Comparison of ENCODE assay signal across 22 cellular contexts in the genomic region with DNA sequence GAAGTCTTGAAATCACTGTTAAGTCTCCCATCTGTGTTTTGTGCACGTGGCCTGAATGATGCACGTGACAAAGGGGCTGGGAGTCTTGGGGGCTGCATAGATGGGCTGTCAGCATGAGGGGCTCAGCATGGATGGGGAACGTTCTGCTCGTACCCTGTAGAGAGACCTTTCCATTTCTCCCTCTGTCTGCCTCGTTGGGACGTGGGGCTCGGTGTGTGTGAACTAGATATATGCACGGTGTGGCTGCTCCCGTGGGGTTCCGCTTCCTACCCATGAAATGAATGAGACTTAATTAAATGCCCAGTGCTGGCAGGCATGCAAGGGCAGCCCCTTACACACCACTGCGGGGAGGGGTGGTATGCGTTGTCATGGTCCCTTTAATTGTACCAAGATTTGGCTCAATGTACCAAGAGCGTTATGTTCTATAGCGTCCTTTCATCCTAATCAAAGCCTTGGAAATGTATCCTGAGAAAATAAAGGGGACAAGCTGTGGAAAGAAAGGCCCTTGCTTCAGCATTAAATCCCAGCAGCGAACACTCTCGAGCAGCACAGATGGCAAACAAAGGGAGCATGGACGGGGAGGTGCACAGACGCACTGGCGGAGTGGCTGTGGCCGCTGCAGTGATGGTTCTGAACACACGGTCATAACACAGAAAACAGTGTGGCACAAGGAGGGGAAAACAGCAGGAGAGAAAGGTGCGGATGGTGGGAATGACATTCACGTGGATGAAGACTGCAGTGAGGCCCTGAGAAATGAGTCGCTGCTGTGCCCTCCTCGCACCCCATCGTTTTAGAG.
DNase-seq lines count a peak whose midpoint lies in the region; ATAC-seq and TF ChIP-seq lines count a peak whose summit lies in the region.
"Had no signal": no experiment of that assay in that cellular context is flagged by ENCODE, and none has a peak within 500 bp of the region (broad histone marks: within the 10 kb centered on the region; RNA-seq: fewer than 3 reads in every experiment).

No MANE protein-coding gene starts in this region.

- intact Hi-C loops in PC-3 (cut with micrococcal nuclease), result no loop called here

- no peaks in the 10 kb centered on the region for H3K4me1 ChIP-seq in PC-3 (ENCODE audit: insufficient read depth, low read length)
- H3K4me1 ChIP-seq: parathyroid adenoma, sigmoid colon, SJSA1 had no signal

- TF ChIP-seq CTCF in coronary artery (IDR thresholded peaks at IDR 0.05) (no peak), neural crest cell (conservative IDR thresholded peaks at IDR 0.05) (no peak), PC-3 (conservative IDR thresholded peaks at IDR 0.05; ENCODE audit: low read depth, low read length) (no peak)

- peaks cover 5% of the 10 kb centered on the region for H3K9me3 Mint-ChIP-seq in neural crest cell

- H3K4me3 ChIP-seq in H7 (ENCODE audit: insufficient read depth, low read depth, low read length) (no peak overlapping the region), coronary artery (no peak overlapping the region), PC-3 (ENCODE audit: low read length) (no peak overlapping the region)
- H3K4me3 ChIP-seq: sigmoid colon, SJSA1, tibial nerve had no signal

- H3F3A ChIP-seq in PC-3 (ENCODE audit: low read length, unreplicated experiment), result no peaks in the 10 kb centered on the region

- H3K36me3 Mint-ChIP-seq in neural crest cell (ENCODE audit: low read depth), result peaks cover 5% of the 10 kb centered on the region
- H3K36me3 Mint-ChIP-seq: T-cell had no signal

- H3K4me1 Mint-ChIP-seq in neural crest cell, result peaks cover 19% of the 10 kb centered on the region
- H3K4me1 Mint-ChIP-seq: naive B cell, T-cell had no signal

- CTCF ChIA-PET in PC-3 (lab: Charles Lee), result no interaction called here

- H3K4me2 ChIP-seq in PC-3 (ENCODE audit: low read length), result no peak overlapping the region

- ATAC-seq in PC-3, result no peak
- ATAC-seq: left cardiac atrium, T-cell had no signal

- POLR2A ChIA-PET in PC-3 (lab: Charles Lee; ENCODE audit: unreplicated experiment), result no interaction called here

- no peak overlapping the region for H3K4me3 Mint-ChIP-seq in neural crest cell
- H3K4me3 Mint-ChIP-seq: activated T-cell treated with anti-CD3 and anti-CD28 coated beads, Interleukin-2, amount 50 U/mL, for 24 hours; dendritic cell treated with granulocyte-macrophage colony-stimulating factor and Interleukin-4, amounts not matched to agents 40 ng/mL and 50 ng/mL, for 4 days; naive B cell; stimulated activated naive CD8-positive, alpha-beta T cell treated with anti-CD3 and anti-CD28 coated beads, Interleukin-15, Interleukin-2, amounts not matched to agents 100 ng/mL and 50 ng/mL, for 24 hours; T-cell had no signal

- peaks cover 7% of the 10 kb centered on the region; the same call in 1 of the 2 replicates for H3K9me3 ChIP-seq in PC-3 (ENCODE audit: low read length)

- no peak overlapping the region for H2AFZ ChIP-seq in PC-3 (ENCODE audit: low read length)
- H2AFZ ChIP-seq: parathyroid adenoma had no signal

- H3K9ac ChIP-seq in PC-3 (ENCODE audit: low read length), result no peak overlapping the region
- H3K9ac ChIP-seq: parathyroid adenoma had no signal

- H3K27ac Mint-ChIP-seq in neural crest cell (ENCODE audit: unreplicated experiment), result peak overlapping the region; percentile 66
- H3K27ac Mint-ChIP-seq: activated T-cell treated with anti-CD3 and anti-CD28 coated beads, Interleukin-2, amount 50 U/mL, for 24 hours; dendritic cell treated with granulocyte-macrophage colony-stimulating factor and Interleukin-4, amounts not matched to agents 40 ng/mL and 50 ng/mL, for 4 days; stimulated activated naive CD8-positive, alpha-beta T cell treated with anti-CD3 and anti-CD28 coated beads, Interleukin-15, Interleukin-2, amounts not matched to agents 100 ng/mL and 50 ng/mL, for 24 hours; T-cell had no signal

- H3K27me3 ChIP-seq in H7 (ENCODE audit: control insufficient read depth, insufficient read depth, low read length) (no peaks in the 10 kb centered on the region), PC-3 (ENCODE audit: low read length) (peaks cover 31% of the 10 kb centered on the region)
- H3K27me3 ChIP-seq: tibial nerve had no signal

- H3K79me2 ChIP-seq in PC-3 (ENCODE audit: low read length), result no peaks in the 10 kb centered on the region
- H3K79me2 ChIP-seq: parathyroid adenoma had no signal

- DNase-seq in D341Med (ENCODE audit: low spot score) (peak; percentile 20), H7 (peak; percentile 23), coronary artery (ENCODE audit: low spot score) (peak; percentile 12), neural crest cell (ENCODE audit: low read depth, low spot score) (no peak), occipital lobe (lab: John Stamatoyannopoulos, UW) (no peak), NCI-H146 treated with DMSO at 0.1 percent for 48 hours (lab: John Stamatoyannopoulos, UW; ENCODE audit: unreplicated experiment) (no peak), PC-3 (no peak)
- DNase-seq: activated naive CD4-positive, alpha-beta T cell treated with Interleukin-2 at 50 U/mL for 16 hours; activated T-cell treated with anti-CD3 and anti-CD28 coated beads, Interleukin-2, amount 50 U/mL, for 24 hours; amniotic stem cell; EL; left cardiac atrium; naive B cell; NCI-H187 treated with DMSO at 0.1 percent for 48 hours; NCI-H2227 treated with DMSO at 0.1 percent for 48 hours; sigmoid colon had no signal

- no peaks in the 10 kb centered on the region for H3K36me3 ChIP-seq in H7 (replicated peaks; ENCODE audit: control insufficient read depth, insufficient read depth, low read length)
- H3K36me3 ChIP-seq in PC-3 (ENCODE audit: low read depth, low read length), result no peaks in the 10 kb centered on the region
- H3K36me3 ChIP-seq: sigmoid colon, SJSA1, tibial nerve had no signal

- H3K27ac ChIP-seq in coronary artery (no peak overlapping the region), PC-3 (ENCODE audit: low read length) (no peak overlapping the region)
- H3K27ac ChIP-seq: parathyroid adenoma, sigmoid colon, SJSA1 had no signal

- no TSS peak for BruUV-seq in PC-3 (replicated peaks; lab: Mats Ljungman, UMichigan)

- no peaks in the 10 kb centered on the region for H4K20me1 ChIP-seq in PC-3 (ENCODE audit: low read length)

- peaks cover 4% of the 10 kb centered on the region for H3K27me3 Mint-ChIP-seq in neural crest cell (ENCODE audit: low read depth)

- no peaks in the 10 kb centered on the region for H3K9me2 ChIP-seq in PC-3 (replicated peaks; ENCODE audit: low read length)

Comparison
In these comparisons a context has a peak if more than half of its experiments do, and no peak if none do; other contexts are left out.
1. DNase-seq: peak in D341Med (single experiment), H7 (single experiment) and coronary artery (single experiment); none in neural crest cell (single experiment), occipital lobe (single experiment), NCI-H146 treated with DMSO at 0.1 percent for 48 hours (single experiment) and PC-3 (single experiment).